ENCODE assay signal across 28 cellular contexts in the genomic region with DNA sequence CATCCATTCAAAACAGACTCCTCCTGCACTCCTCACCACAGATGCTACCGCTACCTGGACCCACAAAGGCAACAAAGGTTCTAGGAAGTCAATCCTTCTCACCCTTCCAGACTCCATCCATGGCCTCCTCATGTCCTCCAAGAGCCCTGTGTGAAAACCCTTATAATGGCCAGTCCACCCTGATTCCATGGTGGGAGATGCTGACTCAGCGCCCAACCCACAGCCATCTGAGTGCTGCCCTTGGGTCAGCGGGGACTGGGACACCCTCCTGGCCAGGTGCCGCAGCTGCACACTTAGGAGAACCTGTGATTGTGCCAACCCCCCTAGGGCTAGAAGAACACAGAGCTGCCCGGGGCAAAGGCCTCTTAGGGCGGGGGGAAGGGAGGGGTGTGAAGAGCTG. TPM values are rescaled to one million over a fixed set of nuclear protein-coding genes. Genes with fewer than 3 reads are reported as not detected.
DNase-seq lines count a peak whose midpoint lies in the region; ATAC-seq and TF ChIP-seq lines count a peak whose summit lies in the region.
"Had no signal": no experiment of that assay in that cellular context is flagged by ENCODE, and none has a peak within 500 bp of the region (broad histone marks: within the 10 kb centered on the region; RNA-seq: fewer than 3 reads in every experiment).

No MANE protein-coding gene starts in this region.

- no peaks in the 10 kb centered on the region for H3K4me1 ChIP-seq in endodermal cell (ENCODE audit: control insufficient read depth, insufficient read depth, low read length)

- H3K36me3 ChIP-seq in endodermal cell (ENCODE audit: control insufficient read depth, insufficient read depth, low read length): no peaks in the 10 kb centered on the region
- H3K36me3 ChIP-seq: SJSA1 had no signal

- peak; percentile 51 for DNase-seq in activated CD8-positive, alpha-beta memory T cell treated with anti-CD3 and anti-CD28 coated beads for 24 hours
- DNase-seq in activated CD8-positive, alpha-beta memory T cell treated with anti-CD3 and anti-CD28 coated beads, Interleukin-2, amount 50 U/mL, for 4 hours: no peak
- peak; percentile 38 for DNase-seq in endodermal cell
- DNase-seq in sciatic nerve (ENCODE audit: low spot score): peak; percentile 48
- no peak for DNase-seq in substantia nigra (lab: John Stamatoyannopoulos, UW)
- no peak for DNase-seq in NCI-H1694 (lab: John Stamatoyannopoulos, UW)
- no peak for DNase-seq in activated naive CD8-positive, alpha-beta T cell treated with anti-CD3 and anti-CD28 coated beads for 36 hours
- DNase-seq: 8988T, Calu3, DMS79 treated with DMSO at 0.1 percent for 48 hours, GF-D8, KBM-7, MV-4-11, NCI-H1105, NCI-H1436 treated with DMSO at 0.1 percent for 48 hours, NCI-H1930, NCI-H2107, NCI-H446, NCI-H526, Right ventricle myocardium superior, RPMI8226 had no signal

- no peak overlapping the region for H3K4me3 ChIP-seq in endodermal cell (ENCODE audit: low read length)
- H3K4me3 ChIP-seq: SJSA1 had no signal

- no peaks in the 10 kb centered on the region for H3K9me3 ChIP-seq in endodermal cell (ENCODE audit: control insufficient read depth, low read length)
- H3K9me3 ChIP-seq: SJSA1 had no signal

- H3K36me3 Mint-ChIP-seq in endodermal cell (ENCODE audit: low read depth): no peaks in the 10 kb centered on the region
- no peaks in the 10 kb centered on the region for H3K36me3 Mint-ChIP-seq in activated naive CD8-positive, alpha-beta T cell treated with anti-CD3 and anti-CD28 coated beads for 36 hours

- no peak overlapping the region for H3K27ac Mint-ChIP-seq in endodermal cell
- no peak overlapping the region for H3K27ac Mint-ChIP-seq in activated naive CD8-positive, alpha-beta T cell treated with anti-CD3 and anti-CD28 coated beads for 36 hours

- H3K9ac ChIP-seq in endodermal cell (ENCODE audit: extremely low read depth, low read length, poor library complexity, severe bottlenecking): no peak overlapping the region

- no peak for TF ChIP-seq CTCF in endodermal cell (conservative IDR thresholded peaks at IDR 0.05)

- no peak for ATAC-seq in sciatic nerve
- ATAC-seq: HCT116 had no signal

- H3K4me1 Mint-ChIP-seq in endodermal cell: peaks cover 10% of the 10 kb centered on the region
- H3K4me1 Mint-ChIP-seq in activated naive CD8-positive, alpha-beta T cell treated with anti-CD3 and anti-CD28 coated beads for 36 hours: peaks cover 8% of the 10 kb centered on the region

- 92% methylated on average over 6 of the region's 6 CpGs; no CpG with 5 or more reads in 1 of the 2 experiments for WGBS in endodermal cell (ENCODE audit: insufficient coverage in 1 of 2, insufficient read length in 1 of 2), 2 experiments

- H3K27me3 Mint-ChIP-seq in endodermal cell (ENCODE audit: insufficient read depth): no peaks in the 10 kb centered on the region
- peaks cover under 1% of the 10 kb centered on the region for H3K27me3 Mint-ChIP-seq in activated naive CD8-positive, alpha-beta T cell treated with anti-CD3 and anti-CD28 coated beads for 36 hours

- intact Hi-C loops in sciatic nerve (cut with DNase I): loop anchor here (5.0 kb wide), 1 partner anchor 180 kb away; no protein-coding TSS in a partner anchor

- H3K27ac ChIP-seq in endodermal cell (ENCODE audit: low read depth, low read length) (no peak overlapping the region), substantia nigra (ENCODE audit: low read depth, low read length, poor library complexity, severe bottlenecking) (no peak overlapping the region)
- H3K27ac ChIP-seq: SJSA1 had no signal

- no peaks in the 10 kb centered on the region for H3K27me3 ChIP-seq in endodermal cell (ENCODE audit: control insufficient read depth, insufficient read depth, low read length, poor library complexity, severe bottlenecking)
- H3K27me3 ChIP-seq: SJSA1 had no signal

- H3K9me3 Mint-ChIP-seq in endodermal cell: no peaks in the 10 kb centered on the region
- H3K9me3 Mint-ChIP-seq in activated naive CD8-positive, alpha-beta T cell treated with anti-CD3 and anti-CD28 coated beads for 36 hours: no peaks in the 10 kb centered on the region

- no peak overlapping the region for H3K4me3 Mint-ChIP-seq in endodermal cell
- no peak overlapping the region for H3K4me3 Mint-ChIP-seq in activated naive CD8-positive, alpha-beta T cell treated with anti-CD3 and anti-CD28 coated beads for 36 hours

RNA-seq across cellular contexts. Expression of a gene that starts 25.4 kb away (rescaled TPM):
- total RNA-seq in endodermal cell (not detected), sciatic nerve (35.1 TPM)
- not detected for polyA plus RNA-seq in endodermal cell (2013, experiment 1 of 2)
- polyA plus RNA-seq in endodermal cell (2013, experiment 2 of 2): not detected
- total RNA-seq in activated naive CD8-positive, alpha-beta T cell treated with anti-CD3 and anti-CD28 coated beads for 36 hours: under 1 TPM; 0.76 to 0.80 TPM
- total RNA-seq: Calu3, HT-29, LHCN-M2, MCF 10A, SJSA1 had no signal
- polyA plus RNA-seq: BJ had no signal

RNA-seq across cellular contexts. Expression of a gene that starts 28.9 kb away (rescaled TPM):
- not detected for total RNA-seq in endodermal cell
- not detected for polyA plus RNA-seq in endodermal cell (2013, experiment 1 of 2)
- polyA plus RNA-seq in endodermal cell (2013, experiment 2 of 2): not detected
- not detected for total RNA-seq in sciatic nerve
- total RNA-seq in activated naive CD8-positive, alpha-beta T cell treated with anti-CD3 and anti-CD28 coated beads for 36 hours: not detected
- total RNA-seq: Calu3, H4, HT-29, LHCN-M2, MCF 10A, Right ventricle myocardium superior, SJSA1 had no signal
- polyA plus RNA-seq: BJ had no signal

RNA-seq across cellular contexts. Expression of a gene that starts 47.4 kb away (rescaled TPM):
- total RNA-seq in endodermal cell (under 1 TPM; 0.51 to 0.77 TPM), sciatic nerve (16.4 TPM)
- 1.4 TPM for polyA plus RNA-seq in endodermal cell (2013, experiment 1 of 2)
- 1.1 TPM for polyA plus RNA-seq in endodermal cell (2013, experiment 2 of 2)
- total RNA-seq in activated naive CD8-positive, alpha-beta T cell treated with anti-CD3 and anti-CD28 coated beads for 36 hours: not detected
- total RNA-seq: Calu3, HT-29, MCF 10A had no signal

Comparison
In these comparisons a context has a peak if more than half of its experiments do, and no peak if none do; other contexts are left out.
1. DNase-seq: peak in activated CD8-positive, alpha-beta memory T cell treated with anti-CD3 and anti-CD28 coated beads for 24 hours (single experiment), endodermal cell (single experiment) and sciatic nerve (single experiment); none in activated CD8-positive, alpha-beta memory T cell treated with anti-CD3 and anti-CD28 coated beads, Interleukin-2, amount 50 U/mL, for 4 hours (single experiment), substantia nigra (0 of 49), NCI-H1694 (single experiment) and activated naive CD8-positive, alpha-beta T cell treated with anti-CD3 and anti-CD28 coated beads for 36 hours (single experiment).
2. RNA of a gene that starts 25.4 kb away (total RNA-seq): 35.1 TPM in sciatic nerve (single experiment); 0.76 to 0.80 TPM in activated naive CD8-positive, alpha-beta T cell treated with anti-CD3 and anti-CD28 coated beads for 36 hours and not detected in endodermal cell; every median in the first group is over 10 times any median in the second.